16 cellular contexts compared by ENCODE assay signal in the genomic region with DNA sequence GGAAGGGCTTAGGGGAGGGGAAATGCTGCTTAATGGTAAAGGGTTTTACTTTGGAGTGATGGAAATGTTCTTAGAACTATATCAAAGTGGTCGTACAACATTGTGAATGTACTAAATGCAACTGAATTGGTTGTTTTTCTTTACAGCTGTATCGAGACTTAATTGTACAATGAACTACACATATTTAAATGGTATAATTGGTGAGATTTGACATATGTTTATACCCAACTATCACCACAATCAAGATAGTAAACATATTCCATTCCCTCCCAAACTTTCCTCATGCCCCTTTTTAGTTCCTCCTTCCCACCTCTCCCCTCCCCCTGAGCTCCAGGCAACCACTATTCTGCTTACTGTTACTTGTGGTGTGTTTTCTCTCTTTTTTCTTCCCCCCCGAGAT. TPM values are rescaled to one million over a fixed set of nuclear protein-coding genes. Genes with fewer than 3 reads are reported as not detected.
DNase-seq lines count a peak whose midpoint lies in the region; ATAC-seq, FAIRE-seq and TF ChIP-seq lines count a peak whose summit lies in the region.
"Had no signal": no experiment of that assay in that cellular context is flagged by ENCODE, and none has a peak within 500 bp of the region (broad histone marks: within the 10 kb centered on the region; RNA-seq: fewer than 3 reads in every experiment).

No MANE protein-coding gene starts in this region.

- no peak for TF ChIP-seq CTCF in HepG2 (CRISPR knock-in tag; IDR thresholded peaks at IDR 0.05)
- TF ChIP-seq CTCF in right lobe of liver (IDR thresholded peaks at IDR 0.05) = no peak

- ATAC-seq in HepG2 (no peak), right lobe of liver (no peak), GM21786 (IDR thresholded peaks at IDR 0.05; ENCODE audit: unreplicated experiment) (no peak)
- no peak for ATAC-seq in effector memory CD8-positive, alpha-beta T cell (replicated peaks)

- no peak for DNase-seq in activated naive CD4-positive, alpha-beta T cell treated with anti-CD3 and anti-CD28 coated beads, Interleukin-2, amount 50 U/mL, for 16 hours
- no peak for DNase-seq in HepG2 (ENCODE audit: low spot score)
- DNase-seq in right lobe of liver = no peak
- DNase-seq in effector memory CD8-positive, alpha-beta T cell = no peak
- DNase-seq in GM19238 (ENCODE audit: insufficient read length, low spot score) = no peak
- DNase-seq: 8988T; Calu3; CD4-positive, alpha-beta memory T cell; DMS79 treated with DMSO at 0.1 percent for 48 hours; GF-D8 had no signal

- H3K4me1 Mint-ChIP-seq in activated naive CD4-positive, alpha-beta T cell treated with anti-CD3 and anti-CD28 coated beads, Interleukin-2, amount 50 U/mL, for 24 hours = peaks cover 26% of the 10 kb centered on the region
- peaks cover 18 to 24% of the 10 kb centered on the region in 2 donors for H3K4me1 Mint-ChIP-seq in effector memory CD8-positive, alpha-beta T cell (ENCODE audit: low read depth in 2 of 2)
- H3K4me1 Mint-ChIP-seq: CD14-positive monocyte had no signal

- H2AFZ ChIP-seq in HepG2 (ENCODE audit: low read length) = no peak overlapping the region

- H3K4me2 ChIP-seq in HepG2 (ENCODE audit: low read depth, low read length) = no peak overlapping the region
- H3K4me2 ChIP-seq: BLaER1 had no signal

- no peak overlapping the region for H3K9ac ChIP-seq in HepG2 (ENCODE audit: insufficient read depth, low read depth, low read length)
- H3K9ac ChIP-seq: BLaER1 had no signal

- H3K36me3 ChIP-seq in HepG2 (replicated peaks in 1 of 2; ENCODE audit: control insufficient read depth in 1 of 2, insufficient read depth in 2 of 2, low read length in 2 of 2) (peaks cover 20 to 28% of the 10 kb centered on the region in 2 experiments), right lobe of liver (peaks cover 0 to 22% (median 2%) of the 10 kb centered on the region in 4 donors)

- TF ChIP-seq EP300 in HepG2 (IDR thresholded peaks at IDR 0.05; ENCODE audit: low read depth in 2 of 2, low read length in 2 of 2) (no peak), HepG2 (CRISPR knock-in tag; IDR thresholded peaks at IDR 0.05; ENCODE audit: borderline replicate concordance) (no peak)

- H3K36me3 Mint-ChIP-seq in activated naive CD4-positive, alpha-beta T cell treated with anti-CD3 and anti-CD28 coated beads, Interleukin-2, amount 50 U/mL, for 24 hours = peaks cover 14% of the 10 kb centered on the region
- H3K36me3 Mint-ChIP-seq in effector memory CD8-positive, alpha-beta T cell (ENCODE audit: insufficient read depth) = peaks cover 38% of the 10 kb centered on the region

- TF ChIP-seq POLR2A in HepG2 (IDR thresholded peaks at IDR 0.05; ENCODE audit: insufficient read depth in 1 of 2, low read depth in 2 of 2, low read length in 2 of 2) = no peak
- no peak for TF ChIP-seq POLR2A in right lobe of liver (IDR thresholded peaks at IDR 0.05)

- H3K4me3 Mint-ChIP-seq in activated naive CD4-positive, alpha-beta T cell treated with anti-CD3 and anti-CD28 coated beads, Interleukin-2, amount 50 U/mL, for 24 hours = no peak overlapping the region
- H3K4me3 Mint-ChIP-seq in effector memory CD8-positive, alpha-beta T cell = no peak overlapping the region
- H3K4me3 Mint-ChIP-seq: CD14-positive monocyte; CD4-positive, alpha-beta memory T cell had no signal

- H3K4me1 ChIP-seq in HepG2 (ENCODE audit: insufficient read depth, low read length) (no peaks in the 10 kb centered on the region), right lobe of liver (no peaks in the 10 kb centered on the region)
- H3K4me1 ChIP-seq: BLaER1, HAP-1 had no signal

- no peaks in the 10 kb centered on the region for H3K9me3 ChIP-seq in HepG2 (ENCODE audit: low read length)
- H3K9me3 ChIP-seq in right lobe of liver = no peaks in the 10 kb centered on the region
- H3K9me3 ChIP-seq: BLaER1, HAP-1 had no signal

- BruUV-seq in HepG2 (replicated peaks; lab: Mats Ljungman, UMichigan) = no TSS peak

- POLR2A ChIA-PET in HepG2 (lab: Yijun Ruan, JAX) = interaction anchor here (0.6 kb wide), 1 partner anchor 108 kb away, joined by 4 read pairs; no protein-coding TSS in a partner anchor

- H4K20me1 ChIP-seq in HepG2 (ENCODE audit: insufficient read depth, low read length) = no peaks in the 10 kb centered on the region

- no peak overlapping the region for H3K4me3 ChIP-seq in HepG2 (replicated peaks in 1 of 3; ENCODE audit: insufficient read depth in 1 of 3, low read depth in 2 of 3, low read length in 3 of 3)
- H3K4me3 ChIP-seq in right lobe of liver = no peak overlapping the region
- H3K4me3 ChIP-seq: BLaER1, HAP-1 had no signal

- H3K9me3 Mint-ChIP-seq in activated naive CD4-positive, alpha-beta T cell treated with anti-CD3 and anti-CD28 coated beads, Interleukin-2, amount 50 U/mL, for 24 hours = no peaks in the 10 kb centered on the region
- H3K9me3 Mint-ChIP-seq in effector memory CD8-positive, alpha-beta T cell = no peaks in the 10 kb centered on the region
- H3K9me3 Mint-ChIP-seq: CD4-positive, alpha-beta memory T cell had no signal

- 95% methylated on average over 3 of the region's 3 CpGs for WGBS in HepG2 (ENCODE audit: low lambda C conversion rate)
- 93% methylated on average over 3 of the region's 3 CpGs for WGBS in right lobe of liver (ENCODE audit: insufficient coverage, low coverage, low lambda C conversion rate, missing lambda C conversion rate)

- no peak for FAIRE-seq in HepG2 (lab: Jason Lieb, UNC)
- FAIRE-seq: H1 had no signal

- peak overlapping the region; percentile 55 for H3K27ac Mint-ChIP-seq in activated naive CD4-positive, alpha-beta T cell treated with anti-CD3 and anti-CD28 coated beads, Interleukin-2, amount 50 U/mL, for 24 hours
- H3K27ac Mint-ChIP-seq in effector memory CD8-positive, alpha-beta T cell = peak overlapping the region; percentile 33 to 57

- in situ Hi-C loops in HepG2 (cut with HindIII; ENCODE audit: extremely low pct_ligation_motif_present, low pct_unique_long_range_greater_than_20kb) = no loop called here

- H3K27me3 Mint-ChIP-seq in activated naive CD4-positive, alpha-beta T cell treated with anti-CD3 and anti-CD28 coated beads, Interleukin-2, amount 50 U/mL, for 24 hours = no peaks in the 10 kb centered on the region
- H3K27me3 Mint-ChIP-seq in effector memory CD8-positive, alpha-beta T cell = no peaks in the 10 kb centered on the region
- H3K27me3 Mint-ChIP-seq: CD4-positive, alpha-beta memory T cell had no signal

- CTCF ChIA-PET in HepG2 (lab: Yijun Ruan, JAX; ENCODE audit: low intra/inter-chr PET ratio, low total read pairs) = no interaction called here

- intact Hi-C loops in HepG2 (cut with micrococcal nuclease; ENCODE audit: unreplicated experiment) (no loop called here), right lobe of liver (cut with DNase I) (no loop called here)

- TF ChIP-seq RAD21 in HepG2 (CRISPR knock-in tag; IDR thresholded peaks at IDR 0.05) = no peak

- H3K27me3 ChIP-seq in HepG2 (ENCODE audit: control insufficient read depth in 1 of 2, insufficient read depth in 2 of 2, low read length in 2 of 2) = no peaks in the 10 kb centered on the region
- H3K27me3 ChIP-seq in right lobe of liver = no peaks in the 10 kb centered on the region
- H3K27me3 ChIP-seq: BLaER1 had no signal

- H3K79me2 ChIP-seq in HepG2 (ENCODE audit: insufficient read depth, low read length) = no peaks in the 10 kb centered on the region

- H3K27ac ChIP-seq in HepG2 (ENCODE audit: extremely low read length, insufficient read depth, low read length) = no peak overlapping the region
- H3K27ac ChIP-seq in right lobe of liver = no peak overlapping the region
- H3K27ac ChIP-seq: BLaER1 had no signal

RNA-seq across cellular contexts. Expression of gene SCAND1, which starts 44.0 kb away (rescaled TPM):
- 86.3 and 109 TPM in 2 replicates for total RNA-seq in HepG2 (2016; rRNA removed; fragmentation: Illumina TruSeq; extraction: Trizol)
- total RNA-seq in HepG2 (2016; cell fraction: cytosol; rRNA removed; fragmentation: Illumina TruSeq; extraction: Trizol; ENCODE audit: low read depth) = 35.8 and 45.6 TPM in 2 replicates
- total RNA-seq in HepG2 (2016; cell fraction: insoluble cytoplasmic fraction; rRNA removed; fragmentation: Illumina TruSeq; extraction: Trizol) = 84.6 and 104 TPM in 2 replicates
- 37.7 and 45.1 TPM in 2 replicates for total RNA-seq in HepG2 (2016; cell fraction: membrane; rRNA removed; fragmentation: Illumina TruSeq; extraction: Trizol)
- total RNA-seq in HepG2 (2016; cell fraction: nucleus; rRNA removed; fragmentation: Illumina TruSeq; extraction: Trizol) = 33.5 and 37.6 TPM in 2 replicates
- 19.3 and 25.5 TPM in 2 replicates for polyA plus RNA-seq in HepG2 (2011; rRNA removed)
- polyA plus RNA-seq in HepG2 (2011; cell fraction: cytosol; rRNA removed) = 23.9 and 54.3 TPM in 2 replicates
- 51.9 and 57.0 TPM in 2 replicates for polyA plus RNA-seq in HepG2 (2011; cell fraction: nucleus; rRNA removed)
- 21.2 and 23.7 TPM in 2 replicates for polyA plus RNA-seq in HepG2 (2012)
- polyA plus RNA-seq in HepG2 (2016; cell fraction: cytosol; fragmentation: Illumina TruSeq; extraction: Trizol; ENCODE audit: low read depth) = 35.0 and 35.6 TPM in 2 replicates
- 80.7 and 95.3 TPM in 2 replicates for polyA plus RNA-seq in HepG2 (2016; cell fraction: insoluble cytoplasmic fraction; fragmentation: Illumina TruSeq; extraction: Trizol; ENCODE audit: low read depth)
- polyA plus RNA-seq in HepG2 (2016; cell fraction: membrane; fragmentation: Illumina TruSeq; extraction: Trizol; ENCODE audit: low read depth) = 26.0 and 27.7 TPM in 2 replicates
- polyA plus RNA-seq in HepG2 (2016; cell fraction: nucleus; fragmentation: Illumina TruSeq; extraction: Trizol; ENCODE audit: insufficient read depth, low read depth) = 59.0 and 66.7 TPM in 2 replicates
- 4.2 and 28.6 TPM in 2 replicates for polyA minus RNA-seq in HepG2 (2011; rRNA and poly(A)+ RNA removed; ENCODE audit: low replicate concordance)
- 37.4 and 37.9 TPM in 2 replicates for polyA minus RNA-seq in HepG2 (2011; cell fraction: cytosol; rRNA and poly(A)+ RNA removed)
- 10.8 and 19.3 TPM in 2 replicates for polyA minus RNA-seq in HepG2 (2011; cell fraction: nucleus; rRNA and poly(A)+ RNA removed)
- 100 to 1,000 TPM in 2 of 6 experiments, 10 to 100 TPM in 4; 35.5 to 106 (median 43.8) TPM for total RNA-seq in right lobe of liver

RNA-seq across cellular contexts. Expression of gene CNBD2, which starts 58.1 kb away (rescaled TPM):
- 12.4 and 13.8 TPM in 2 replicates for total RNA-seq in HepG2 (2016; rRNA removed; fragmentation: Illumina TruSeq; extraction: Trizol)
- total RNA-seq in HepG2 (2016; cell fraction: cytosol; rRNA removed; fragmentation: Illumina TruSeq; extraction: Trizol; ENCODE audit: low read depth) = 12.1 and 21.0 TPM in 2 replicates
- total RNA-seq in HepG2 (2016; cell fraction: insoluble cytoplasmic fraction; rRNA removed; fragmentation: Illumina TruSeq; extraction: Trizol) = 12.3 and 13.6 TPM in 2 replicates
- total RNA-seq in HepG2 (2016; cell fraction: membrane; rRNA removed; fragmentation: Illumina TruSeq; extraction: Trizol) = 17.3 and 23.9 TPM in 2 replicates
- total RNA-seq in HepG2 (2016; cell fraction: nucleus; rRNA removed; fragmentation: Illumina TruSeq; extraction: Trizol) = 10.0 and 11.4 TPM in 2 replicates
- 22.8 and 23.4 TPM in 2 replicates for polyA plus RNA-seq in HepG2 (2011; rRNA removed)
- polyA plus RNA-seq in HepG2 (2011; cell fraction: cytosol; rRNA removed) = 21.1 and 24.5 TPM in 2 replicates
- 18.7 and 23.9 TPM in 2 replicates for polyA plus RNA-seq in HepG2 (2011; cell fraction: nucleus; rRNA removed)
- polyA plus RNA-seq in HepG2 (2012) = 12.3 and 14.5 TPM in 2 replicates
- polyA plus RNA-seq in HepG2 (2016; cell fraction: cytosol; fragmentation: Illumina TruSeq; extraction: Trizol; ENCODE audit: low read depth) = 19.5 and 24.0 TPM in 2 replicates
- polyA plus RNA-seq in HepG2 (2016; cell fraction: insoluble cytoplasmic fraction; fragmentation: Illumina TruSeq; extraction: Trizol; ENCODE audit: low read depth) = 15.6 and 19.5 TPM in 2 replicates
- 18.5 and 22.3 TPM in 2 replicates for polyA plus RNA-seq in HepG2 (2016; cell fraction: membrane; fragmentation: Illumina TruSeq; extraction: Trizol; ENCODE audit: low read depth)
- 16.4 and 20.6 TPM in 2 replicates for polyA plus RNA-seq in HepG2 (2016; cell fraction: nucleus; fragmentation: Illumina TruSeq; extraction: Trizol; ENCODE audit: insufficient read depth, low read depth)
- polyA minus RNA-seq in HepG2 (2011; rRNA and poly(A)+ RNA removed; ENCODE audit: low replicate concordance) = 2.0 and 5.3 TPM in 2 replicates
- polyA minus RNA-seq in HepG2 (2011; cell fraction: cytosol; rRNA and poly(A)+ RNA removed) = 4.2 and 5.2 TPM in 2 replicates
- polyA minus RNA-seq in HepG2 (2011; cell fraction: nucleus; rRNA and poly(A)+ RNA removed) = 7.7 and 8.5 TPM in 2 replicates
- 1 to 10 TPM; 1.6 to 2.2 (median 1.9) TPM for total RNA-seq in right lobe of liver
